Comparison of ENCODE assay signal across 28 cellular contexts in the genomic region with DNA sequence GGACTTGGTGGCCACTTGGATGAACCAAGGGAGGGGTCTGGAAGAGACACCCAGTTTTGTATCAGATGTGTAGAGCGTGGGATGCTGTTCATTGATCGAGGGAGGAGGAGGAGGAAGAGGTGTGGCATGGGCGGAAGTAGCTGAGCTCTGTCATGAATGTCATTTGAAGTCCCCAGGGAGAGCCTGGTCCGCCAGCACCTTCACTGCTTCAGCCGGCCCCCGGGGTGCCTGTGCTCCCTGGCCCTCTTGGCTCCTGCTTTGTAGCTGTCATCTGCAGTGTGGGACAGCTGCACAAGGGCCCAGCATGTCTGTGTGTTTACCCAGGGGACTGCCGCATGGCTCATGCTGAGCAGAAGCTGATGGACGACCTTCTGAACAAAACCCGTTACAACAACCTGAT.
DNase-seq lines count a peak whose midpoint lies in the region; ATAC-seq and TF ChIP-seq lines count a peak whose summit lies in the region.
"Had no signal": no experiment of that assay in that cellular context is flagged by ENCODE, and none has a peak within 500 bp of the region (broad histone marks: within the 10 kb centered on the region; RNA-seq: fewer than 3 reads in every experiment).

No MANE protein-coding gene starts in this region.

- no peak overlapping the region for H3K4me3 ChIP-seq in SU-DHL-6 (ENCODE audit: insufficient read depth, low read length, poor library complexity, severe bottlenecking)
- H3K4me3 ChIP-seq in stomach = no peak overlapping the region
- H3K4me3 ChIP-seq: body of pancreas, GM23248, uterus had no signal

- no peaks in the 10 kb centered on the region for H3K36me3 ChIP-seq in SU-DHL-6 (ENCODE audit: low read length)
- no peaks in the 10 kb centered on the region for H3K36me3 ChIP-seq in stomach
- H3K36me3 ChIP-seq: uterus had no signal

- H3K27ac Mint-ChIP-seq in stimulated activated memory B cell treated with anti-CD40 and anti-IgM and Interleukin-4, amounts not matched to agents 10 μg/mL and 1 μg/mL and 100 μg/mL, for 72 hours = no peak overlapping the region
- H3K27ac Mint-ChIP-seq: nephron progenitor cell; stimulated activated effector memory CD8-positive, alpha-beta T cell treated with anti-CD3 and anti-CD28 coated beads, Interleukin-12 subunit alpha, Interleukin-12 subunit beta, amount 100 ng/mL, for 72 hours had no signal

- H3K27ac ChIP-seq in SU-DHL-6 (ENCODE audit: low read depth, low read length) = no peak overlapping the region
- H3K27ac ChIP-seq in stomach = no peak overlapping the region
- no peak overlapping the region for H3K27ac ChIP-seq in substantia nigra (ENCODE audit: low read depth, low read length, poor library complexity, severe bottlenecking)
- H3K27ac ChIP-seq: body of pancreas, GM23248, uterus had no signal

- no peaks in the 10 kb centered on the region for H4K20me1 ChIP-seq in SU-DHL-6 (ENCODE audit: low read depth, low read length)

- H3K4me3 Mint-ChIP-seq in stimulated activated memory B cell treated with anti-CD40 and anti-IgM and Interleukin-4, amounts not matched to agents 10 μg/mL and 1 μg/mL and 100 μg/mL, for 72 hours = peak overlapping the region; percentile 49
- H3K4me3 Mint-ChIP-seq: nephron progenitor cell; stimulated activated effector memory CD8-positive, alpha-beta T cell treated with anti-CD3 and anti-CD28 coated beads, Interleukin-12 subunit alpha, Interleukin-12 subunit beta, amount 100 ng/mL, for 72 hours had no signal

- no peaks in the 10 kb centered on the region for H3K9me2 ChIP-seq in SU-DHL-6 (replicated peaks; ENCODE audit: insufficient read depth, low read length)
- H3K9me2 ChIP-seq: SK-N-SH had no signal

- TF ChIP-seq CTCF in SU-DHL-6 (IDR thresholded peaks at IDR 0.05; ENCODE audit: insufficient read depth, low read length, poor library complexity, severe bottlenecking) = no peak
- TF ChIP-seq CTCF in stomach (IDR thresholded peaks at IDR 0.05) = no peak

- peak overlapping the region; percentile 32 for H3K4me2 ChIP-seq in SU-DHL-6 (ENCODE audit: low read depth, low read length, poor library complexity, severe bottlenecking)
- H3K4me2 ChIP-seq: SK-N-SH had no signal

- H3F3A ChIP-seq in SU-DHL-6 (ENCODE audit: insufficient read depth) = no peaks in the 10 kb centered on the region

- H3K9me3 Mint-ChIP-seq in stimulated activated memory B cell treated with anti-CD40 and anti-IgM and Interleukin-4, amounts not matched to agents 10 μg/mL and 1 μg/mL and 100 μg/mL, for 72 hours = no peaks in the 10 kb centered on the region
- H3K9me3 Mint-ChIP-seq: nephron progenitor cell; stimulated activated effector memory CD8-positive, alpha-beta T cell treated with anti-CD3 and anti-CD28 coated beads, Interleukin-12 subunit alpha, Interleukin-12 subunit beta, amount 100 ng/mL, for 72 hours had no signal

- no peaks in the 10 kb centered on the region for H3K36me3 Mint-ChIP-seq in stimulated activated memory B cell treated with anti-CD40 and anti-IgM and Interleukin-4, amounts not matched to agents 10 μg/mL and 1 μg/mL and 100 μg/mL, for 72 hours
- H3K36me3 Mint-ChIP-seq: stimulated activated effector memory CD8-positive, alpha-beta T cell treated with anti-CD3 and anti-CD28 coated beads, Interleukin-12 subunit alpha, Interleukin-12 subunit beta, amount 100 ng/mL, for 72 hours had no signal

- DNase-seq in NCI-H2107 treated with DMSO at 0.1 percent for 48 hours (lab: John Stamatoyannopoulos, UW; ENCODE audit: unreplicated experiment) (peak; percentile 67), NCI-H2107 (lab: John Stamatoyannopoulos, UW) (no peak), stomach (no peak), substantia nigra (lab: John Stamatoyannopoulos, UW) (no peak)
- DNase-seq: activated CD4-positive, alpha-beta T cell treated with anti-CD3 and anti-CD28 coated beads for 4 hours; activated CD8-positive, alpha-beta memory T cell treated with anti-CD3 and anti-CD28 coated beads for 24 hours; activated gamma-delta T cell; activated T-cell treated with anti-CD3 and anti-CD28 coated beads, Interleukin-2, amount 50 U/mL, for 1 hour; AML-193; body of pancreas; cerebellar nuclear complex; DMS79 treated with DMSO at 0.1 percent for 48 hours; GM23248; NCI-H1048; NCI-H2029; NCI-H446; nephron progenitor cell; PC-3; right cardiac atrium; SK-N-SH; stimulated activated CD4-positive, alpha-beta T cell treated with anti-CD3 and anti-CD28 coated beads, Interleukin-12 subunit alpha, Interleukin-12 subunit beta, amount 100 ng/mL, for 4 hours; stimulated activated CD4-positive, alpha-beta T cell treated with anti-CD3 and anti-CD28 coated beads, Interleukin-4, amount 100 ng/mL, for 24 hours; uterus had no signal

- H3K27me3 Mint-ChIP-seq in stimulated activated memory B cell treated with anti-CD40 and anti-IgM and Interleukin-4, amounts not matched to agents 10 μg/mL and 1 μg/mL and 100 μg/mL, for 72 hours = peaks cover 56% of the 10 kb centered on the region

- H3K27me3 ChIP-seq in SU-DHL-6 (ENCODE audit: low read length) (no peaks in the 10 kb centered on the region), stomach (peaks cover 0 to 20% (median 0%) of the 10 kb centered on the region in 3 donors)
- H3K27me3 ChIP-seq: body of pancreas, uterus had no signal

- no peaks in the 10 kb centered on the region for H3K79me2 ChIP-seq in SU-DHL-6 (ENCODE audit: insufficient read depth, low read length)

- ATAC-seq in HG03442 (IDR thresholded peaks at IDR 0.05; ENCODE audit: unreplicated experiment) (peak; percentile 54), HG03045 (IDR thresholded peaks at IDR 0.05; ENCODE audit: unreplicated experiment) (no peak)
- no peak for ATAC-seq in stimulated activated memory B cell treated with anti-CD40 and anti-IgM and Interleukin-4, amounts not matched to agents 10 μg/mL and 1 μg/mL and 100 μg/mL, for 72 hours
- ATAC-seq: body of pancreas; PC-3; right cardiac atrium; stimulated activated effector memory CD8-positive, alpha-beta T cell treated with anti-CD3 and anti-CD28 coated beads, Interleukin-12 subunit alpha, Interleukin-12 subunit beta, amount 100 ng/mL, for 72 hours had no signal

- H3K4me1 Mint-ChIP-seq in stimulated activated memory B cell treated with anti-CD40 and anti-IgM and Interleukin-4, amounts not matched to agents 10 μg/mL and 1 μg/mL and 100 μg/mL, for 72 hours = peaks cover 18% of the 10 kb centered on the region

- H3K4me1 ChIP-seq in stomach = no peaks in the 10 kb centered on the region
- H3K4me1 ChIP-seq: body of pancreas, uterus had no signal

- intact Hi-C loops in stomach (cut with DNase I; ENCODE audit: low total_unique reads) = no loop called here

- TF ChIP-seq POLR2A in stomach (IDR thresholded peaks at IDR 0.05) = no peak

- H2AFZ ChIP-seq in SU-DHL-6 (ENCODE audit: low read depth, low read length, severe bottlenecking) = peak overlapping the region; percentile 21
- H2AFZ ChIP-seq: GM23248 had no signal

- H3K9me3 ChIP-seq in SU-DHL-6 (ENCODE audit: insufficient read depth, low read length) (no peaks in the 10 kb centered on the region), stomach (no peaks in the 10 kb centered on the region)
- H3K9me3 ChIP-seq: body of pancreas, SK-N-SH, uterus had no signal

- no peak for TF ChIP-seq EP300 in stomach (IDR thresholded peaks at IDR 0.05)

- 65 to 70% (median 68%) methylated on average over 4 to 9 of the region's 9 CpGs for WGBS in stomach, 5 donors

- H3K9ac ChIP-seq in SU-DHL-6 (ENCODE audit: low read length) = no peak overlapping the region
- H3K9ac ChIP-seq: GM23248, SK-N-SH had no signal
